Comparison of ENCODE assay signal across 16 cellular contexts in genomic region chr2:98832172-98832571, GRCh38.
"Had no signal": no experiment of that assay in that cellular context is flagged by ENCODE, and none has a peak within 500 bp of the region (broad histone marks: within the 10 kb centered on the region; RNA-seq: fewer than 3 reads in every experiment).

No MANE protein-coding gene starts in this region.

- H3K27ac Mint-ChIP-seq: activated naive CD8-positive, alpha-beta T cell treated with anti-CD3 and anti-CD28 coated beads, Interleukin-2, amount 10 ng/mL, durations not matched to agents 7 days and 5 days; endodermal cell; neural progenitor cell; stimulated activated memory B cell treated with anti-CD40 and anti-IgM and Interleukin-4, amounts not matched to agents 10 μg/mL and 1 μg/mL and 100 μg/mL, for 72 hours had no signal

- DNase-seq: activated CD4-positive, alpha-beta T cell treated with anti-CD3 and anti-CD28 coated beads, Interleukin-2, amount 50 U/mL, for 1 hour; activated CD8-positive, alpha-beta memory T cell treated with anti-CD3 and anti-CD28 coated beads for 24 hours; activated naive CD8-positive, alpha-beta T cell treated with anti-CD3 and anti-CD28 coated beads, Interleukin-2, amount 10 ng/mL, durations not matched to agents 7 days and 5 days; anterior cingulate cortex; cerebellar nuclear complex; endodermal cell; erythroblast; gastrocnemius medialis; left lung; ovary; stimulated activated CD4-positive, alpha-beta T cell treated with anti-CD3 and anti-CD28 coated beads, Interleukin-12 subunit alpha, Interleukin-12 subunit beta, amount 100 ng/mL, for 4 hours; stimulated activated CD4-positive, alpha-beta T cell treated with anti-CD3 and anti-CD28 coated beads, Interleukin-2, amount 100 ng/mL, for 24 hours; T-helper 9 cell had no signal

- H3K4me3 ChIP-seq: gastrocnemius medialis, left lung, neural progenitor cell, ovary had no signal

- H3K27me3 ChIP-seq: gastrocnemius medialis, left lung, neural progenitor cell, ovary had no signal

- H3K4me3 Mint-ChIP-seq: activated naive CD8-positive, alpha-beta T cell treated with anti-CD3 and anti-CD28 coated beads, Interleukin-2, amount 10 ng/mL, durations not matched to agents 7 days and 5 days; endodermal cell; neural progenitor cell; stimulated activated memory B cell treated with anti-CD40 and anti-IgM and Interleukin-4, amounts not matched to agents 10 μg/mL and 1 μg/mL and 100 μg/mL, for 72 hours had no signal

- FAIRE-seq: keratinocyte had no signal

- H3K4me1 ChIP-seq: gastrocnemius medialis, neural progenitor cell had no signal

- H3K9me3 Mint-ChIP-seq: activated naive CD8-positive, alpha-beta T cell treated with anti-CD3 and anti-CD28 coated beads, Interleukin-2, amount 10 ng/mL, durations not matched to agents 7 days and 5 days; endodermal cell; neural progenitor cell; stimulated activated memory B cell treated with anti-CD40 and anti-IgM and Interleukin-4, amounts not matched to agents 10 μg/mL and 1 μg/mL and 100 μg/mL, for 72 hours had no signal

- H3K36me3 ChIP-seq: gastrocnemius medialis, left lung, neural progenitor cell, ovary had no signal

- H3K4me2 ChIP-seq: neural progenitor cell had no signal

- H3K9ac ChIP-seq: neural progenitor cell had no signal

- ATAC-seq: gastrocnemius medialis; left lung; stimulated activated memory B cell treated with anti-CD40 and anti-IgM and Interleukin-4, amounts not matched to agents 10 μg/mL and 1 μg/mL and 100 μg/mL, for 72 hours had no signal

- H3K36me3 Mint-ChIP-seq: activated naive CD8-positive, alpha-beta T cell treated with anti-CD3 and anti-CD28 coated beads, Interleukin-2, amount 10 ng/mL, durations not matched to agents 7 days and 5 days; neural progenitor cell; stimulated activated memory B cell treated with anti-CD40 and anti-IgM and Interleukin-4, amounts not matched to agents 10 μg/mL and 1 μg/mL and 100 μg/mL, for 72 hours had no signal

- H3K9me3 ChIP-seq: gastrocnemius medialis, left lung, ovary had no signal

- H3K27ac ChIP-seq: neural progenitor cell, ovary had no signal

- H3K27me3 Mint-ChIP-seq: activated naive CD8-positive, alpha-beta T cell treated with anti-CD3 and anti-CD28 coated beads, Interleukin-2, amount 10 ng/mL, durations not matched to agents 7 days and 5 days; stimulated activated memory B cell treated with anti-CD40 and anti-IgM and Interleukin-4, amounts not matched to agents 10 μg/mL and 1 μg/mL and 100 μg/mL, for 72 hours had no signal

- H2AFZ ChIP-seq: neural progenitor cell had no signal
